10 cellular contexts compared by ENCODE assay signal in the genomic region with DNA sequence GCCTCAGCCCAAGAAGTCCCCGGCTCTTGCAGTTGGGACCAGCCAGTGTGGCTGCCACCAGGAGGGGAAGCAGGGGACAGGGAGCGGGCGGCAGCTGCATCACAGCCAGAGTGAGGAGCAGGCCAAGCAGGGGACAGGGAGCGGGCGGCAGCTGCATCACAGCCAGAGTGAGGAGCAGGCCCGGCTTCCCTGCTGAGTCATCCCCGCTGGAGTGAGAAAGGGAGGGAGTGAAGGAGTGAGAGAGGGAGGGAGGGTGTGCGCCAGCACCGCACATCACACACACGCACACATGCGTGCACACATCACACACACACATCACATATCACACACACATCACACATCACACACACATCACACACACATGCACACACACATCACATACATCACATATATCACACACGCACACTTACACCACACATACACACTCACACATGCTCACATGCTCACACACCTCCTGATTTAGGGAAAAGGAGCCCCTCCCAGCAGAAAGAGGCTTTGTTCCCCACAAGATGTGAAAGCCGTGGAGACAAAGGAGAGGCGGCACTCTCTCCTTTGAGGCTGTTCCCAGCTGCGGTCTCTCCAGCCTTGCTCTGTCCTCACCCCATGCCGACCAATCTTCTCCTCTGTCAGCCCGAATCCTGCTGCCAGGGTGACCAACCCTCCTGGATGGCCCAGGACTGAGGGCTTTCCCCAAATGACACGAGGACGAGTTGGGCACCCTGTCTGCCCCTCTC. TPM values are rescaled to one million over a fixed set of nuclear protein-coding genes. Genes with fewer than 3 reads are reported as not detected.
DNase-seq lines count a peak whose midpoint lies in the region; ATAC-seq and TF ChIP-seq lines count a peak whose summit lies in the region.
"Had no signal": no experiment of that assay in that cellular context is flagged by ENCODE, and none has a peak within 500 bp of the region (broad histone marks: within the 10 kb centered on the region; RNA-seq: fewer than 3 reads in every experiment).

No MANE protein-coding gene starts in this region.

- H3K36me3 ChIP-seq in brain microvascular endothelial cell (replicated peaks) (no peaks in the 10 kb centered on the region), left lung (no peaks in the 10 kb centered on the region)
- H3K36me3 ChIP-seq: neutrophil had no signal

- H3K4me3 ChIP-seq in brain microvascular endothelial cell (ENCODE audit: low read depth, low read length) = no peak overlapping the region
- no peak overlapping the region for H3K4me3 ChIP-seq in left lung

- DNase-seq in AG20443 (ENCODE audit: low spot score) = peak; percentile 91
- peak; percentile 78 for DNase-seq in NCI-H1105 treated with DMSO at 0.1 percent for 48 hours (lab: John Stamatoyannopoulos, UW)
- DNase-seq in brain microvascular endothelial cell = peak; percentile 57
- DNase-seq in left lung = no peak
- DNase-seq in OCI-M2 (lab: John Stamatoyannopoulos, UW; ENCODE audit: unreplicated experiment) = no peak
- no peak for DNase-seq in posterior vena cava (ENCODE audit: low spot score)

- TF ChIP-seq CTCF in brain microvascular endothelial cell (IDR thresholded peaks at IDR 0.05; ENCODE audit: low read depth, low read length, missing control alignments) (no peak), left lung (IDR thresholded peaks at IDR 0.05) (no peak)

- H3K27ac ChIP-seq in brain microvascular endothelial cell (no peak overlapping the region), left lung (no peak overlapping the region)
- H3K27ac ChIP-seq: neutrophil, VCaP had no signal

- intact Hi-C loops in left lung (cut with DNase I) (loop anchor here in 1 of 2 donors (10.0 kb wide), 1 partner anchor 156 kb away; no protein-coding TSS in a partner anchor), posterior vena cava (cut with DNase I) (loop anchor here in 1 of 2 donors (10.0 kb wide), 1 partner anchor 156 kb away; no protein-coding TSS in a partner anchor)

- peaks cover 10% of the 10 kb centered on the region for H3K27me3 ChIP-seq in brain microvascular endothelial cell (replicated peaks)
- H3K27me3 ChIP-seq in left lung = peaks cover 7 to 74% of the 10 kb centered on the region in 2 donors

- in situ Hi-C loops in brain microvascular endothelial cell (cut with HindIII; ENCODE audit: low pct_ligation_motif_present, low sequenced_read_pairs) = no loop called here

- H3K9me3 ChIP-seq in left lung = no peaks in the 10 kb centered on the region
- H3K9me3 ChIP-seq: neutrophil had no signal

- no peaks in the 10 kb centered on the region for H3K4me1 ChIP-seq in left lung

- peak; percentile 86 for ATAC-seq in left lung
- no peak for ATAC-seq in GM21619 (IDR thresholded peaks at IDR 0.05; ENCODE audit: unreplicated experiment)
- ATAC-seq in GM19395 (IDR thresholded peaks at IDR 0.05; ENCODE audit: unreplicated experiment) = no peak

RNA-seq across cellular contexts. Expression of a gene that starts 16.8 kb away (rescaled TPM):
- not detected for total RNA-seq in left lung
- not detected for total RNA-seq in posterior vena cava

RNA-seq across cellular contexts. Expression of a gene that starts 23.3 kb away (rescaled TPM):
- total RNA-seq in left lung = under 1 TPM in 1 of 2 donors, not detected in 1; 0.47 TPM
- not detected for total RNA-seq in posterior vena cava

Comparison
In these comparisons a context has a peak if more than half of its experiments do, and no peak if none do; other contexts are left out.
1. DNase-seq: peak in AG20443 (single experiment), NCI-H1105 treated with DMSO at 0.1 percent for 48 hours (single experiment) and brain microvascular endothelial cell (single experiment); none in left lung (0 of 2), OCI-M2 (single experiment) and posterior vena cava (single experiment).